8 cellular contexts compared by ENCODE assay signal in genomic region chr2:112626604-112627059, GRCh38. TPM values are rescaled to one million over a fixed set of nuclear protein-coding genes. Genes with fewer than 3 reads are reported as not detected.
A peak's percentile ranks its signal among the peaks of the same experiment; 100 is the strongest.
DNase-seq lines count a peak whose midpoint lies in the region; ATAC-seq and TF ChIP-seq lines count a peak whose summit lies in the region.

No MANE protein-coding gene starts in this region.

- H3K9me3 ChIP-seq in Panc1 (ENCODE audit: control insufficient read depth, insufficient read depth, low read depth, low read length): no peaks in the 10 kb centered on the region
- no peaks in the 10 kb centered on the region for H3K9me3 ChIP-seq in neural progenitor cell (ENCODE audit: low read depth)

- DNase-seq in EH (ENCODE audit: low read depth) (peak; percentile 83), HL-60 (ENCODE audit: low read depth in 1 of 2, low spot score in 1 of 2) (peak; percentile 35 to 70), Panc1 (ENCODE audit: low read depth, low spot score) (peak; percentile 73), fibroblast of mammary gland (ENCODE audit: low read depth) (peak; percentile 78), neural progenitor cell (ENCODE audit: low spot score) (peak; percentile 68)
- peak; percentile 43 for DNase-seq in activated T-helper 9 cell treated with anti-CD3 and anti-CD28 coated beads, Interleukin-2, amount 50 U/mL, for 16 hours (ENCODE audit: low read depth)

- peaks cover 8% of the 10 kb centered on the region for H3F3A ChIP-seq in neural progenitor cell (ENCODE audit: low read depth)

- H3K27ac Mint-ChIP-seq in neural progenitor cell: no peak overlapping the region

- TF ChIP-seq CTCF in HL-60 (IDR thresholded peaks at IDR 0.05; ENCODE audit: insufficient read depth, low read length): peak; percentile 88
- TF ChIP-seq CTCF in Panc1 (IDR thresholded peaks at IDR 0.05): peak; percentile 98
- peak; percentile 92 for TF ChIP-seq CTCF in fibroblast of mammary gland (conservative IDR thresholded peaks at IDR 0.05; ENCODE audit: control insufficient read depth, insufficient read depth, low read depth, low read length)
- peak; percentile 78 for TF ChIP-seq CTCF in neural progenitor cell (IDR thresholded peaks at IDR 0.05)

- CTCF ChIA-PET in Panc1 (lab: Charles Lee): interaction anchor here (0.6 to 4.5 kb wide), 6 partner anchors 10 to 99 kb away, joined by 3 to 38 read pairs (median 6); no protein-coding TSS in a partner anchor

- no peak overlapping the region for H3K4me3 Mint-ChIP-seq in neural progenitor cell

- peak overlapping the region; percentile 46 for H2AFZ ChIP-seq in neural progenitor cell (replicated peaks)

- no peaks in the 10 kb centered on the region for H4K20me1 ChIP-seq in neural progenitor cell (ENCODE audit: low read depth)

- intact Hi-C loops in Panc1 (cut with micrococcal nuclease; ENCODE audit: unreplicated experiment): loop anchor here (2.0 kb wide), 1 partner anchor 100 kb away; no protein-coding TSS in a partner anchor

- H3K79me2 ChIP-seq in neural progenitor cell (ENCODE audit: low read depth): no peaks in the 10 kb centered on the region

- H3K27me3 ChIP-seq in HL-60 (ENCODE audit: insufficient read depth, poor library complexity, severe bottlenecking) (no peaks in the 10 kb centered on the region), Panc1 (ENCODE audit: control insufficient read depth, insufficient read depth, low read length) (no peaks in the 10 kb centered on the region), neural progenitor cell (no peaks in the 10 kb centered on the region)

- no peak overlapping the region for H3K9ac ChIP-seq in neural progenitor cell

- ATAC-seq in Panc1 (peak; percentile 79), HG03565 (IDR thresholded peaks at IDR 0.05; ENCODE audit: unreplicated experiment) (no peak)

- H3K4me1 ChIP-seq in Panc1 (ENCODE audit: control insufficient read depth, insufficient read depth, low read length) (peaks cover 21% of the 10 kb centered on the region), neural progenitor cell (peaks cover 20% of the 10 kb centered on the region)

- no peaks in the 10 kb centered on the region for H3K9me3 Mint-ChIP-seq in neural progenitor cell

- H3K4me3 ChIP-seq in HL-60 (replicated peaks; ENCODE audit: insufficient read depth, low read length) (peak overlapping the region; percentile 25), Panc1 (ENCODE audit: low read depth in 2 of 2, low read length in 2 of 2) (peak overlapping the region; percentile 13 to 44; a peak in 3 of 4 replicates), fibroblast of mammary gland (ENCODE audit: control insufficient read depth, low read depth, low read length) (peak overlapping the region; percentile 40), neural progenitor cell (no peak overlapping the region)

- no peaks in the 10 kb centered on the region for H3K27me3 Mint-ChIP-seq in neural progenitor cell (ENCODE audit: insufficient read depth, low read depth)

- H3K27ac ChIP-seq in HL-60 (replicated peaks) (peak overlapping the region; percentile 75), Panc1 (ENCODE audit: low read length) (peak overlapping the region; percentile 62; the same call in 1 of the 2 replicates), neural progenitor cell (no peak overlapping the region), temporal lobe (ENCODE audit: low read depth, low read length) (peak overlapping the region; percentile 41)

- H3K36me3 ChIP-seq in Panc1 (ENCODE audit: control insufficient read depth, insufficient read depth, low read length): no peaks in the 10 kb centered on the region
- H3K36me3 ChIP-seq in neural progenitor cell: no peaks in the 10 kb centered on the region

- H3K4me1 Mint-ChIP-seq in neural progenitor cell: peaks cover 25% of the 10 kb centered on the region

- BruUV-seq in Panc1 (replicated peaks; lab: Mats Ljungman, UMichigan): no TSS peak

- POLR2A ChIA-PET in Panc1 (lab: Charles Lee): interaction anchor here (0.5 kb wide), 1 partner anchor 42 kb away, joined by 5 read pairs; no protein-coding TSS in a partner anchor

- H3K4me2 ChIP-seq in neural progenitor cell: no peak overlapping the region

- no peaks in the 10 kb centered on the region for H3K36me3 Mint-ChIP-seq in neural progenitor cell

- in situ Hi-C loops in Panc1 (cut with HindIII; ENCODE audit: low pct_unique_long_range_greater_than_20kb, low sequenced_read_pairs): no loop called here

RNA-seq across cellular contexts. Expression of gene SLC20A1, which starts 19.1 kb away (rescaled TPM):
- 72.0 TPM for total RNA-seq in Panc1 (2021; ENCODE audit: unreplicated experiment)
- 22.8 TPM for polyA plus RNA-seq in Panc1 (2012; ENCODE audit: insufficient read length)
- 46.1 and 61.1 TPM in 2 replicates for total RNA-seq in neural progenitor cell (ENCODE audit: low replicate concordance)
- total RNA-seq in temporal lobe: 31.5 TPM

RNA-seq across cellular contexts. Expression of gene CHCHD5, which starts 42.2 kb away (rescaled TPM):
- total RNA-seq in Panc1 (2021; ENCODE audit: unreplicated experiment) (46.7 TPM), neural progenitor cell (ENCODE audit: low replicate concordance) (12.9 and 17.5 TPM in 2 replicates), temporal lobe (5.4 TPM)
- 104 TPM for polyA plus RNA-seq in Panc1 (2012; ENCODE audit: insufficient read length)
